1 cellular context compared by ENCODE assay signal in the genomic region with DNA sequence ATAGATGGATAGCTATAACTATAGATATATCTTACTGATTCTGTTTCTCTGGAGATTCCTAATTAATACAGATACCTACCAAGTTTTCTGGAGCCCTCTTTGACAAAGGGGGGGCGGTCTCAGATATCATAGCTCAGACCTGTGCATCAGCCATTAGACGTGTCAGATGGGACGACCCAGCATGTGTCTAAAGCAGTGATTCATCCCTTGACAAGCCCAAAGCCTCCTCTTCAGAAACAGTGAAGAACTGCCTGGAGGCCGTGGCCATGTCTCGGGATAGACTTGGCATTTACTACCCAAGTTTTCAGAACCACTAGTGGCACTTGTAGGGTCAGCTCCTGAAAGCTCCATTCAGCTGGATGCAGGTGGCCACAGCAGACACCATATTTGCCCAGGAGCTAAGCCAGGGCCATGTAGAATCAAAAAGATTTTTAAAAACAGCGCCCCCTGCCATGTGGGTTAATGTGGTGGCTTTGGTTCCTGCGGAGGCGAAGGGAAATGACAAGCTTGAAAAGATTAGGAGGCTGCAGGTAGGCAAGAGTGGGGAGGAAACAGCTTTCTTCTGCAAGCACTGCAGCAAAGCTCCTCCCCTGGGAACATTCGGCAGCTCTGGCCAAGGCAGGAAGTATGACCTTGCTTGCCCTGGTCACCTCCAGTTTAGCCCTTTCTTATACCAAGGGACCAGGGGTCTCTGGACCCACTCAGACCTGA.
TF ChIP-seq lines count a peak whose summit lies in the region.

No MANE protein-coding gene starts in this region.

TF ChIP-seq in WTC11, 78 proteins besides CTCF, POLR2A, EP300 and RAD21 (continued from another document):
- no peak for TF ChIP-seq ARID4B (CRISPR knock-in tag; IDR thresholded peaks at IDR 0.05; ENCODE audit: borderline replicate concordance)
- TF ChIP-seq ZNF396 (CRISPR knock-in tag; IDR thresholded peaks at IDR 0.05; ENCODE audit: borderline replicate concordance): no peak
